Comparison of ENCODE assay signal across 8 cellular contexts in the genomic region with DNA sequence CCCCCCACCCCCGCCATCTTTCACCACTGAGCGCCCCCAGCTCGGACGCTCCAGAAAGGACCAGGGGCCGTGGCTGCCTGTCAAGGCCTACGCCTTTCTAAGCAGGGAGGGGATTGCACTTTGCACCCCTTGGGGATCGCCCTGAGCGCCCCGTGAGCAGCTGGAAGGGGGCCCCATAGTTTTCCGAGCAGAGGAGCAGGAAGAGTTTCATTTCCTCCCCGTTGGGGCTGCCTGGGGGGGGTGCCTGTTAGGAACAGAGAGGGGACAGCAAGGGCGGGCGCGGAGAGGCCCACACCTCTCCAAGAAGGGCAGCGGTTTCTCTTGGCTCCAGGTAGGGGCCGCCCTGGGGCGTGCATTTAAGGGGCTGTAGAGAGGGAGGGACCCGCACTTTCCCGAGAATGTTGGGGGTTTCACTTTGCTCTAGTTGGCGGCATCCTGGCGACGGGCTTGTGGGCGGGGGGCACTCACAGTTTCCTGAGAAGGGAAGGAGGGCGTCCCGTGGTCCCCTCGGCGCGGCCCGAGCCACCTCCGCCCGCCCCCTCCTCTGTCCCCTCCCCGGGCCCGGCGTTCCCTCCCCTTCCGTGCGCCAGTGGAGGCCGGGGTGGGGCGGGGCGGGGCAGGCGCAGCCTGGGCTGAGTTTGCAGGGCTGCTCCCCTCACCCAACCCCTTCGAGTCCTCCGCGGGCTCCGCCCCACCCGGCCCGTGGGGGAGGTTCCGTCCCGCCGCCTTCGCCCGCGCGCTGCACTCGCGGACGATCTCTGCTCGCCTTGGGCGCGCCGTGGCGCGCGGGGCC.
DNase-seq lines count a peak whose midpoint lies in the region; ATAC-seq and TF ChIP-seq lines count a peak whose summit lies in the region.

No MANE protein-coding gene starts in this region.

- TF ChIP-seq POLR2A in heart left ventricle (IDR thresholded peaks at IDR 0.05) (peak in 1 of 2 donors; percentile 40), erythroblast (IDR thresholded peaks at IDR 0.05; ENCODE audit: low read length) (no peak)

- peak overlapping the region; percentile 94 for H3K4me3 Mint-ChIP-seq in activated naive CD4-positive, alpha-beta T cell treated with anti-CD3 and anti-CD28 coated beads, Interleukin-2, amount 10 ng/mL, durations not matched to agents 7 days and 5 days

- H3K27ac ChIP-seq in heart left ventricle = peak overlapping the region; percentile 5 to 87 (median 73)

- H3K4me1 ChIP-seq in heart left ventricle = peaks cover 0 to 31% (median 6%) of the 10 kb centered on the region in 12 donors

- H3K9me3 Mint-ChIP-seq in activated naive CD4-positive, alpha-beta T cell treated with anti-CD3 and anti-CD28 coated beads, Interleukin-2, amount 10 ng/mL, durations not matched to agents 7 days and 5 days = no peaks in the 10 kb centered on the region

- H3K27me3 Mint-ChIP-seq in activated naive CD4-positive, alpha-beta T cell treated with anti-CD3 and anti-CD28 coated beads, Interleukin-2, amount 10 ng/mL, durations not matched to agents 7 days and 5 days = peaks cover 5% of the 10 kb centered on the region

- H3K9me3 ChIP-seq in heart left ventricle = peaks cover 0 to 3% (median 0%) of the 10 kb centered on the region in 12 donors

- H3K36me3 ChIP-seq in heart left ventricle = peaks cover 0 to 11% (median 0%) of the 10 kb centered on the region in 9 donors

- peaks cover 52% of the 10 kb centered on the region for H3K4me1 Mint-ChIP-seq in activated naive CD4-positive, alpha-beta T cell treated with anti-CD3 and anti-CD28 coated beads, Interleukin-2, amount 10 ng/mL, durations not matched to agents 7 days and 5 days

- CTCF ChIA-PET in activated naive CD4-positive, alpha-beta T cell treated with anti-CD3 and anti-CD28 coated beads, Interleukin-2, amount 10 ng/mL, durations not matched to agents 7 days and 5 days (lab: Charles Lee) = no interaction called here

- peak in 1 of 12 donors; percentile 8 for TF ChIP-seq CTCF in heart left ventricle (IDR thresholded peaks at IDR 0.05)

- DNase-seq in GM04503 (ENCODE audit: low read depth) = peak; percentile 46
- peak; percentile 83 for DNase-seq in HCEC 1CT
- DNase-seq in NCI-H460 (ENCODE audit: extremely low read depth, low read depth) = peak; percentile 81
- DNase-seq in activated naive CD4-positive, alpha-beta T cell treated with anti-CD3 and anti-CD28 coated beads, Interleukin-2, amount 10 ng/mL, durations not matched to agents 7 days and 5 days = peak; percentile 93
- DNase-seq in heart left ventricle = peak; percentile 89 to 95 (median 89)
- peak; percentile 59 for DNase-seq in renal cortical epithelial cell (ENCODE audit: low read depth)
- DNase-seq in NCI-H2227 (lab: John Stamatoyannopoulos, UW; ENCODE audit: unreplicated experiment) = no peak
- no peak for DNase-seq in erythroblast (lab: John Stamatoyannopoulos, UW)

- no peaks in the 10 kb centered on the region for H3K27me3 ChIP-seq in heart left ventricle

- peak overlapping the region; percentile 90 for H3K27ac Mint-ChIP-seq in activated naive CD4-positive, alpha-beta T cell treated with anti-CD3 and anti-CD28 coated beads, Interleukin-2, amount 10 ng/mL, durations not matched to agents 7 days and 5 days

- WGBS in heart left ventricle, 4 donors = 0 to 1% (median 0%) methylated on average over 14 to 63 of the region's 63 CpGs

- intact Hi-C loops in heart left ventricle (cut with DNase I) = loop anchor here in 1 of 10 donors (5.0 kb wide), 1 partner anchor 1157 kb away; the partner anchor contains the start of gene ASMTL

- H3K4me3 ChIP-seq in heart left ventricle = peak overlapping the region; percentile 40 to 93 (median 76)

- H3K36me3 Mint-ChIP-seq in activated naive CD4-positive, alpha-beta T cell treated with anti-CD3 and anti-CD28 coated beads, Interleukin-2, amount 10 ng/mL, durations not matched to agents 7 days and 5 days = peaks cover 41% of the 10 kb centered on the region

- peak; percentile 91 to 99 (median 98) for ATAC-seq in heart left ventricle

Comparison
In these comparisons a context has a peak if more than half of its experiments do, and no peak if none do; other contexts are left out.
1. DNase-seq: peak in GM04503 (single experiment), HCEC 1CT (single experiment), NCI-H460 (single experiment), activated naive CD4-positive, alpha-beta T cell treated with anti-CD3 and anti-CD28 coated beads, Interleukin-2, amount 10 ng/mL, durations not matched to agents 7 days and 5 days (single experiment), heart left ventricle (5 of 5) and renal cortical epithelial cell (single experiment); none in NCI-H2227 (single experiment) and erythroblast (0 of 2).